15 cellular contexts compared by ENCODE assay signal in genomic region chr15:36933239-36933990, GRCh38.
DNase-seq lines count a peak whose midpoint lies in the region; ATAC-seq and TF ChIP-seq lines count a peak whose summit lies in the region.
"Had no signal": no experiment of that assay in that cellular context is flagged by ENCODE, and none has a peak within 500 bp of the region (broad histone marks: within the 10 kb centered on the region; RNA-seq: fewer than 3 reads in every experiment).

No MANE protein-coding gene starts in this region.

- H3K4ac ChIP-seq in H9 (ENCODE audit: low read depth, low read length), result no peak overlapping the region

- no peak overlapping the region for H3T11ph ChIP-seq in H9 (ENCODE audit: low read length)

- no peaks in the 10 kb centered on the region for H3K9me3 ChIP-seq in H9 (ENCODE audit: control insufficient read depth, low read depth, low read length)
- H3K9me3 ChIP-seq in OCI-LY3 (ENCODE audit: insufficient read depth, low read length), result no peaks in the 10 kb centered on the region
- H3K9me3 ChIP-seq in upper lobe of left lung, result no peaks in the 10 kb centered on the region
- H3K9me3 ChIP-seq: Caco-2 had no signal

- DNase-seq in H9, result no peak
- DNase-seq in caudate nucleus (lab: John Stamatoyannopoulos, UW), result no peak
- DNase-seq in progenitor cell of endocrine pancreas (ENCODE audit: low spot score, unreplicated experiment), result no peak
- no peak for DNase-seq in upper lobe of left lung
- no peak for DNase-seq in mucosa of gallbladder (ENCODE audit: low spot score)
- DNase-seq: C1 segment of cervical spinal cord; Caco-2; CD8-positive, alpha-beta T cell; DMS153; DND-41; GM23248; H7 had no signal

- H3K4me3 Mint-ChIP-seq in H9, result no peak overlapping the region
- no peak overlapping the region for H3K4me3 Mint-ChIP-seq in progenitor cell of endocrine pancreas (ENCODE audit: low read depth)
- H3K4me3 Mint-ChIP-seq: CD8-positive, alpha-beta T cell had no signal

- H3K79me2 ChIP-seq in H9 (ENCODE audit: insufficient read depth, low read length) (no peaks in the 10 kb centered on the region), OCI-LY3 (ENCODE audit: low read length) (no peaks in the 10 kb centered on the region)

- H3K4me1 Mint-ChIP-seq in H9, result no peaks in the 10 kb centered on the region; a peak in 1 of 4 replicates
- H3K4me1 Mint-ChIP-seq in progenitor cell of endocrine pancreas (ENCODE audit: low read depth), result peaks cover 18% of the 10 kb centered on the region

- no peak overlapping the region for H3K23ac ChIP-seq in H9 (ENCODE audit: insufficient read length, low read depth, low read length)

- H3K27me3 Mint-ChIP-seq in H9 (ENCODE audit: low read depth) (no peaks in the 10 kb centered on the region), progenitor cell of endocrine pancreas (no peaks in the 10 kb centered on the region)

- H3K79me1 ChIP-seq in H9 (ENCODE audit: insufficient read depth, low read depth, low read length, poor library complexity, severe bottlenecking), result no peaks in the 10 kb centered on the region

- H3K23me2 ChIP-seq in H9 (ENCODE audit: insufficient read length, low read depth, low read length, poor library complexity, severe bottlenecking), result no peaks in the 10 kb centered on the region

- ATAC-seq in upper lobe of left lung (ENCODE audit: low FRiP score in 2 of 2) (no peak), GM21515 (IDR thresholded peaks at IDR 0.05; ENCODE audit: unreplicated experiment) (no peak)
- ATAC-seq: CD8-positive, alpha-beta T cell; HCT116 had no signal

- H3K4me3 ChIP-seq in OCI-LY3 (ENCODE audit: low read length), result no peak overlapping the region
- H3K4me3 ChIP-seq in upper lobe of left lung, result no peak overlapping the region
- H3K4me3 ChIP-seq: GM23248 had no signal

- H2BK15ac ChIP-seq in H9 (ENCODE audit: low read depth, low read length), result no peak overlapping the region

- H2BK120ac ChIP-seq in H9 (ENCODE audit: low read depth, low read length, poor library complexity, severe bottlenecking), result no peak overlapping the region

- H3K36me3 Mint-ChIP-seq in H9 (ENCODE audit: insufficient read depth in 1 of 3, low read depth in 3 of 3) (no peaks in the 10 kb centered on the region), progenitor cell of endocrine pancreas (ENCODE audit: insufficient read depth) (peaks cover 35% of the 10 kb centered on the region)
- H3K36me3 Mint-ChIP-seq: CD8-positive, alpha-beta T cell had no signal

- no peak for TF ChIP-seq EP300 in upper lobe of left lung (IDR thresholded peaks at IDR 0.05)

- no peaks in the 10 kb centered on the region for H4K20me1 ChIP-seq in H9 (ENCODE audit: control insufficient read depth, insufficient read depth, insufficient read length)
- H4K20me1 ChIP-seq in OCI-LY3 (ENCODE audit: insufficient read depth, low read length), result no peaks in the 10 kb centered on the region

- no peak overlapping the region for H3K14ac ChIP-seq in H9 (ENCODE audit: insufficient read depth, low read length)

- TF ChIP-seq POLR2A in upper lobe of left lung (IDR thresholded peaks at IDR 0.05), result no peak

- no peaks in the 10 kb centered on the region for H3K27me3 ChIP-seq in H9 (ENCODE audit: insufficient read depth, low read length)
- H3K27me3 ChIP-seq in OCI-LY3 (ENCODE audit: low read depth, low read length), result no peaks in the 10 kb centered on the region
- no peaks in the 10 kb centered on the region for H3K27me3 ChIP-seq in upper lobe of left lung

- no peak overlapping the region for H2BK5ac ChIP-seq in H9 (ENCODE audit: insufficient read length, low read length)

- H2BK20ac ChIP-seq in H9 (ENCODE audit: low read depth, low read length, poor library complexity, severe bottlenecking), result peak overlapping the region; percentile 45

- no peak overlapping the region for H4K8ac ChIP-seq in H9 (replicated peaks; ENCODE audit: insufficient read length, low read depth, low read length)

- no peaks in the 10 kb centered on the region for H3K4me1 ChIP-seq in H9 (ENCODE audit: insufficient read depth, low read length)
- H3K4me1 ChIP-seq in OCI-LY3 (ENCODE audit: low read length), result peaks cover 6% of the 10 kb centered on the region; the same call in 1 of the 2 replicates
- no peaks in the 10 kb centered on the region for H3K4me1 ChIP-seq in upper lobe of left lung

- H4K91ac ChIP-seq in H9 (ENCODE audit: insufficient read length, low read depth, low read length), result no peak overlapping the region

- peak overlapping the region; percentile 89 for H2AK5ac ChIP-seq in H9 (ENCODE audit: insufficient read length, low read length)

- H3K56ac ChIP-seq in H9 (ENCODE audit: insufficient read length, low read depth, low read length), result no peak overlapping the region

- no peak overlapping the region for H3K27ac ChIP-seq in H9 (ENCODE audit: insufficient read length, low read depth, low read length)
- no peak overlapping the region for H3K27ac ChIP-seq in OCI-LY3 (ENCODE audit: low read length)
- H3K27ac ChIP-seq in caudate nucleus (ENCODE audit: low read depth, low read length), result peak overlapping the region; percentile 34
- H3K27ac ChIP-seq in upper lobe of left lung, result no peak overlapping the region
- H3K27ac ChIP-seq: GM23248 had no signal

- H2BK12ac ChIP-seq in H9 (ENCODE audit: insufficient read length, low read depth, low read length), result no peak overlapping the region

- H2AFZ ChIP-seq in H9 (ENCODE audit: low read length) (no peak overlapping the region), OCI-LY3 (ENCODE audit: low read depth, low read length) (no peak overlapping the region)
- H2AFZ ChIP-seq: GM23248 had no signal

- no peaks in the 10 kb centered on the region for H3K9me3 Mint-ChIP-seq in H9
- H3K9me3 Mint-ChIP-seq in progenitor cell of endocrine pancreas (ENCODE audit: low read depth), result peaks cover 3% of the 10 kb centered on the region

- no peaks in the 10 kb centered on the region for H3K36me3 ChIP-seq in OCI-LY3 (replicated peaks; ENCODE audit: low read depth, low read length)
- H3K36me3 ChIP-seq in upper lobe of left lung, result no peaks in the 10 kb centered on the region

- no peak overlapping the region for H3K18ac ChIP-seq in H9 (ENCODE audit: insufficient read length, low read depth, low read length)

- TF ChIP-seq CTCF in H9 (conservative IDR thresholded peaks at IDR 0.05) (no peak), OCI-LY3 (IDR thresholded peaks at IDR 0.05; ENCODE audit: low read depth, low read length) (no peak), progenitor cell of endocrine pancreas (IDR thresholded peaks at IDR 0.05; ENCODE audit: unreplicated experiment) (no peak), upper lobe of left lung (IDR thresholded peaks at IDR 0.05) (no peak)

- no peak overlapping the region for H3K4me2 ChIP-seq in H9 (ENCODE audit: insufficient read depth, insufficient read length, low read length)
- peak overlapping the region; percentile 31; the same call in 1 of the 2 replicates for H3K4me2 ChIP-seq in OCI-LY3 (ENCODE audit: low read length)

- H4K5ac ChIP-seq in H9 (ENCODE audit: insufficient read length, low read depth, low read length), result no peak overlapping the region

- H3K27ac Mint-ChIP-seq in H9, result no peak overlapping the region
- H3K27ac Mint-ChIP-seq in progenitor cell of endocrine pancreas, result peak overlapping the region; percentile 20
- H3K27ac Mint-ChIP-seq: CD8-positive, alpha-beta T cell had no signal

- WGBS in H9 (ENCODE audit: extremely low coverage, insufficient read length, low lambda C conversion rate), result no CpG with 5 or more reads among the region's 6 CpGs
- WGBS in upper lobe of left lung, 2 donors, result 92 to 96% methylated on average over 6 of the region's 6 CpGs

- no peak overlapping the region for H3K9ac ChIP-seq in H9 (ENCODE audit: extremely low read depth, insufficient read length, low read length)
- H3K9ac ChIP-seq in OCI-LY3 (ENCODE audit: low read length), result no peak overlapping the region
- H3K9ac ChIP-seq: GM23248 had no signal
